In genomic region chr19:55383789-55384575, GRCh38 we compare ENCODE assay signal across 8 cellular contexts. TPM values are rescaled to one million over a fixed set of nuclear protein-coding genes. Genes with fewer than 3 reads are reported as not detected.
DNase-seq lines count a peak whose midpoint lies in the region; ATAC-seq, FAIRE-seq and TF ChIP-seq lines count a peak whose summit lies in the region.

Gene TMEM238 (minus strand): TSS chr19:55384292. CDS start chr19:55384259, 33 bp downstream.

- no peaks in the 10 kb centered on the region for H3K27me3 ChIP-seq in CD4-positive, alpha-beta T cell (ENCODE audit: control insufficient read depth, insufficient read depth, low read length)
- H3K27me3 ChIP-seq in HCT116 (ENCODE audit: insufficient read depth, low read length) (no peaks in the 10 kb centered on the region), gastroesophageal sphincter (no peaks in the 10 kb centered on the region), neuron (ENCODE audit: insufficient read depth, low read length) (no peaks in the 10 kb centered on the region)

- H3K9me3 Mint-ChIP-seq in CD4-positive, alpha-beta T cell = no peaks in the 10 kb centered on the region

- POLR2A ChIA-PET in CD4-positive, alpha-beta T cell (lab: Charles Lee) = interaction anchor here (0.8 to 5.4 kb wide), 19 partner anchors 16 to 271 kb away, joined by 3 to 45 read pairs (median 4); partner anchors contain the start of genes HSPBP1, KMT5C, PPP6R1 and SYT5
- POLR2A ChIA-PET in HCT116 (lab: Charles Lee) (interaction anchor here (0.7 to 2.9 kb wide), 13 partner anchors 9 to 270 kb away, joined by 3 to 13 read pairs (median 5); partner anchors contain the start of genes HSPBP1, PPP6R1 and UBE2S), OCI-LY7 (lab: Charles Lee) (interaction anchor here (0.9 to 1.6 kb wide), 6 partner anchors 45 to 129 kb away, joined by 3 to 7 read pairs (median 3); partner anchors contain the start of gene KMT5C)

- TF ChIP-seq CTCF in CD4-positive, alpha-beta T cell (IDR thresholded peaks at IDR 0.05) = no peak
- TF ChIP-seq CTCF in HCT116 (IDR thresholded peaks at IDR 0.05 in 2 of 3, conservative IDR thresholded peaks at IDR 0.05 in 1 of 3; ENCODE audit: borderline replicate concordance in 1 of 3, insufficient read depth in 1 of 3, low read depth in 2 of 3, low read length in 2 of 3) (no peak), OCI-LY7 (conservative IDR thresholded peaks at IDR 0.05; ENCODE audit: low read length) (0 out of 2 replicates have a peak, but pooled peaks have one; percentile 14), gastroesophageal sphincter (IDR thresholded peaks at IDR 0.05) (peak in 3 of 4 experiments; percentile 17 to 43 (median 20)), D721Med (IDR thresholded peaks at IDR 0.05; ENCODE audit: insufficient read depth, missing control alignments) (no peak)

- no peaks in the 10 kb centered on the region for H3K9me3 ChIP-seq in CD4-positive, alpha-beta T cell (ENCODE audit: control insufficient read depth, low read length)
- H3K9me3 ChIP-seq in HCT116 (ENCODE audit: control insufficient read depth in 1 of 2, insufficient read depth in 1 of 2, low read depth in 1 of 2, low read length in 2 of 2) (no peaks in the 10 kb centered on the region), OCI-LY7 (ENCODE audit: low read length) (no peaks in the 10 kb centered on the region), gastroesophageal sphincter (no peaks in the 10 kb centered on the region), neuron (ENCODE audit: low read length) (no peaks in the 10 kb centered on the region)

- H3K9me2 ChIP-seq in HCT116 (ENCODE audit: insufficient read depth) (no peaks in the 10 kb centered on the region), OCI-LY7 (ENCODE audit: insufficient read depth, low read length) (no peaks in the 10 kb centered on the region)

- H3K36me3 Mint-ChIP-seq in CD4-positive, alpha-beta T cell (ENCODE audit: low read depth) = peaks cover 38% of the 10 kb centered on the region

- TF ChIP-seq EP300 in gastroesophageal sphincter (IDR thresholded peaks at IDR 0.05) = no peak

- peak within 1 kb of the TSS; percentile 94 for H3K9ac ChIP-seq in HCT116 (ENCODE audit: low read length)

- H3K79me2 ChIP-seq in HCT116 (ENCODE audit: insufficient read depth, low read length) = peaks cover 57% of the 10 kb centered on the region
- H3K79me2 ChIP-seq in OCI-LY7 (ENCODE audit: insufficient read depth, low read depth, low read length) = peaks cover 44% of the 10 kb centered on the region

- peak within 1 kb of the TSS; percentile 97 for H3K27ac Mint-ChIP-seq in CD4-positive, alpha-beta T cell

- H2AFZ ChIP-seq in HCT116 (ENCODE audit: low read depth, low read length, poor library complexity, severe bottlenecking) = no peak within 1 kb of the TSS
- H2AFZ ChIP-seq in OCI-LY7 (ENCODE audit: low read length) = peak within 1 kb of the TSS; percentile 53; the same call in 1 of the 2 replicates
- H2AFZ ChIP-seq in neuron (ENCODE audit: low read depth, low read length) = peak within 1 kb of the TSS; percentile 16

- H3K4me3 ChIP-seq in HCT116 (replicated peaks in 1 of 2; ENCODE audit: low read depth in 1 of 2, low read length in 2 of 2) = peak within 1 kb of the TSS; percentile 99 to 100
- peak within 1 kb of the TSS; percentile 87 for H3K4me3 ChIP-seq in OCI-LY7 (ENCODE audit: low read depth, low read length, poor library complexity, severe bottlenecking)
- H3K4me3 ChIP-seq in gastroesophageal sphincter = peak within 1 kb of the TSS; percentile 27 to 79
- H3K4me3 ChIP-seq in neuron (ENCODE audit: low read length) = peak within 1 kb of the TSS; percentile 76

- RAD21 ChIA-PET in HCT116 (lab: Charles Lee; ENCODE audit: low non-redundant PET in 1 of 2, low total read pairs in 2 of 2, uncharacterized antibody in 2 of 2, unreplicated experiment in 2 of 2) = interaction anchor here (1.2 kb wide), 2 partner anchors 45 to 125 kb away, joined by 4 read pairs; partner anchors contain the start of genes KMT5C (in 1 of the 2) and PPP6R1 (in 1 of the 2)

- no TSS peak for BruUV-seq in HCT116 (replicated peaks; lab: Mats Ljungman, UMichigan)
- BruUV-seq in OCI-LY7 (replicated peaks; lab: Mats Ljungman, UMichigan) = no TSS peak

- intact Hi-C loops in CD4-positive, alpha-beta T cell (cut with DNase I, micrococcal nuclease) = loop anchor here (1.0 to 2.0 kb wide), 4 partner anchors 25 to 243 kb away; no protein-coding TSS in a partner anchor
- intact Hi-C loops in HCT116 (cut with micrococcal nuclease) = loop anchor here (2.0 to 5.0 kb wide), 2 partner anchors 45 to 82 kb away; partner anchors contain the start of gene KMT5C
- intact Hi-C loops in OCI-LY7 (cut with micrococcal nuclease; ENCODE audit: unreplicated experiment) = loop anchor here (2.0 kb wide), 1 partner anchor 75 kb away; no protein-coding TSS in a partner anchor

- no peak for FAIRE-seq in D721Med (lab: Jason Lieb, UNC)

- no peak for TF ChIP-seq RAD21 in HCT116 (IDR thresholded peaks at IDR 0.05; ENCODE audit: low read depth)

- no peaks in the 10 kb centered on the region for H3K27me3 Mint-ChIP-seq in CD4-positive, alpha-beta T cell

- H3K4me1 Mint-ChIP-seq in CD4-positive, alpha-beta T cell (ENCODE audit: low read depth) = peaks cover 65% of the 10 kb centered on the region

- no peak for ATAC-seq in CD4-positive, alpha-beta T cell (ENCODE audit: poor library complexity)
- ATAC-seq in HCT116 (peak; percentile 41), gastroesophageal sphincter (peak; percentile 29)

- DNase-seq in CD4-positive, alpha-beta T cell = peak in 9 of 10 experiments; percentile 15 to 51 (median 31)
- DNase-seq in HCT116 (ENCODE audit: low read depth, low spot score) = no peak
- peak; percentile 87 for DNase-seq in OCI-LY7 (ENCODE audit: low spot score)
- DNase-seq in activated naive CD4-positive, alpha-beta T cell treated with anti-CD3 and anti-CD28 coated beads, Interleukin-2, amount 50 U/mL, for 16 hours = peak; percentile 57
- no peak for DNase-seq in cortex of kidney (lab: John Stamatoyannopoulos, UW)
- DNase-seq in D721Med (ENCODE audit: insufficient read length, low spot score) = no peak

- CTCF ChIA-PET in CD4-positive, alpha-beta T cell (lab: Charles Lee) = interaction anchor here (0.6 to 2.7 kb wide), 12 partner anchors 22 to 299 kb away, joined by 3 to 31 read pairs (median 4); partner anchors contain the start of genes HSPBP1 and KMT5C
- CTCF ChIA-PET in HCT116 (lab: Charles Lee) = interaction anchor here (0.9 to 1.7 kb wide), 5 partner anchors 57 to 243 kb away, joined by 3 to 12 read pairs (median 3); no protein-coding TSS in a partner anchor
- CTCF ChIA-PET in OCI-LY7 (lab: Charles Lee; ENCODE audit: unreplicated experiment) = interaction anchor here (1.0 kb wide), 1 partner anchor 82 kb away, joined by 3 read pairs; no protein-coding TSS in a partner anchor

- H4K20me1 ChIP-seq in HCT116 (ENCODE audit: insufficient read depth) (peaks cover 26% of the 10 kb centered on the region; the same call in 1 of the 2 replicates), OCI-LY7 (ENCODE audit: insufficient read depth, low read length) (peaks cover 27% of the 10 kb centered on the region)

- peaks cover 15 to 31% of the 10 kb centered on the region in 2 experiments for H3K36me3 ChIP-seq in HCT116 (ENCODE audit: control insufficient read depth in 1 of 2, insufficient read depth in 2 of 2, low read length in 2 of 2)
- H3K36me3 ChIP-seq in OCI-LY7 (ENCODE audit: insufficient read depth, low read length) = peaks cover 32% of the 10 kb centered on the region
- peaks cover 0 to 19% of the 10 kb centered on the region in 2 donors for H3K36me3 ChIP-seq in gastroesophageal sphincter
- peaks cover 25% of the 10 kb centered on the region for H3K36me3 ChIP-seq in neuron (ENCODE audit: insufficient read depth, low read length)

- H3K27ac ChIP-seq in CD4-positive, alpha-beta T cell (ENCODE audit: low read depth, low read length) = peak within 1 kb of the TSS; percentile 72
- H3K27ac ChIP-seq in HCT116 (ENCODE audit: low read depth, low read length) (peak within 1 kb of the TSS; percentile 99), OCI-LY7 (ENCODE audit: low read depth, low read length, poor library complexity, severe bottlenecking) (peak within 1 kb of the TSS; percentile 91), gastroesophageal sphincter (peak within 1 kb of the TSS; percentile 74 to 98 (median 92))

- TF ChIP-seq POLR2A in HCT116 (IDR thresholded peaks at IDR 0.05; ENCODE audit: borderline replicate concordance, extremely low read depth, insufficient read depth, insufficient read length) (no peak), gastroesophageal sphincter (IDR thresholded peaks at IDR 0.05) (peak; percentile 11 to 19)

- H3K4me2 ChIP-seq in HCT116 (ENCODE audit: low read length) = peak within 1 kb of the TSS; percentile 99
- H3K4me2 ChIP-seq in OCI-LY7 (ENCODE audit: low read length) = peak within 1 kb of the TSS; percentile 98

- H3K4me3 Mint-ChIP-seq in CD4-positive, alpha-beta T cell = peak within 1 kb of the TSS; percentile 100

- H3K4me1 ChIP-seq in HCT116 (ENCODE audit: control insufficient read depth in 1 of 2, insufficient read depth in 2 of 2, low read length in 2 of 2) = peaks cover 6 to 53% of the 10 kb centered on the region in 2 experiments; a peak in 3 of 4 replicates
- peaks cover 38% of the 10 kb centered on the region for H3K4me1 ChIP-seq in OCI-LY7 (ENCODE audit: insufficient read depth, low read length, poor library complexity, severe bottlenecking)
- H3K4me1 ChIP-seq in gastroesophageal sphincter = peaks cover 0 to 48% (median 40%) of the 10 kb centered on the region in 3 donors
- peaks cover 29% of the 10 kb centered on the region for H3K4me1 ChIP-seq in neuron (ENCODE audit: insufficient read depth, low read length)

- WGBS in gastroesophageal sphincter (ENCODE audit: low coverage in 1 of 2), 2 donors = no CpG with 5 or more reads among the region's 108 CpGs

TF ChIP-seq in HCT116, 20 proteins besides CTCF, POLR2A, EP300 and RAD21 (continues in another document):
- TF ChIP-seq ZFX (IDR thresholded peaks at IDR 0.05) (peak; percentile 85), SIN3A (IDR thresholded peaks at IDR 0.05; ENCODE audit: low read depth) (peak; percentile 48; the same call in 1 of the 2 replicates), CBX3 (IDR thresholded peaks at IDR 0.05; ENCODE audit: low read depth) (no peak), POLR2AphosphoS5 (IDR thresholded peaks at IDR 0.05; ENCODE audit: low read depth, low read length) (peak; percentile 45), ATF3 (IDR thresholded peaks at IDR 0.05) (no peak), MAX (IDR thresholded peaks at IDR 0.05) (peak; percentile 60), JUND (IDR thresholded peaks at IDR 0.05) (no peak)

RNA-seq across cellular contexts. Expression of gene TMEM238, which starts in this region (rescaled TPM):
- 10 to 100 TPM; 14.2 to 14.3 TPM for total RNA-seq in CD4-positive, alpha-beta T cell
- 21.0 TPM for total RNA-seq in HCT116 (2021; ENCODE audit: unreplicated experiment)
- 4.8 and 9.0 TPM in 2 replicates for polyA plus RNA-seq in HCT116 (2012)
- total RNA-seq in OCI-LY7 (2014; rRNA removed; shearing (Covaris generic)) = 2.6 and 2.7 TPM in 2 replicates
- 6.5 and 7.1 TPM in 2 replicates for total RNA-seq in OCI-LY7 (2022)
- 1 to 10 TPM in 2 of 4 donors, not detected in 2; 1.6 to 6.0 TPM for total RNA-seq in gastroesophageal sphincter

Comparison
In these comparisons a context has a peak if more than half of its experiments do, and no peak if none do; other contexts are left out.
1. DNase-seq: peak in CD4-positive, alpha-beta T cell (9 of 10), OCI-LY7 (single experiment) and activated naive CD4-positive, alpha-beta T cell treated with anti-CD3 and anti-CD28 coated beads, Interleukin-2, amount 50 U/mL, for 16 hours (single experiment); none in HCT116 (single experiment), cortex of kidney (single experiment) and D721Med (single experiment).
2. CTCF ChIP-seq: peak in OCI-LY7 (single experiment) and gastroesophageal sphincter (3 of 4); none in CD4-positive, alpha-beta T cell (single experiment), HCT116 (0 of 3) and D721Med (single experiment).
3. Peak in every context shown above with its lines, with median percentiles within 50 percentile points of each other: H3K27ac ChIP-seq and H3K4me3 ChIP-seq.